Comparison of ENCODE assay signal across 8 cellular contexts in the genomic region with DNA sequence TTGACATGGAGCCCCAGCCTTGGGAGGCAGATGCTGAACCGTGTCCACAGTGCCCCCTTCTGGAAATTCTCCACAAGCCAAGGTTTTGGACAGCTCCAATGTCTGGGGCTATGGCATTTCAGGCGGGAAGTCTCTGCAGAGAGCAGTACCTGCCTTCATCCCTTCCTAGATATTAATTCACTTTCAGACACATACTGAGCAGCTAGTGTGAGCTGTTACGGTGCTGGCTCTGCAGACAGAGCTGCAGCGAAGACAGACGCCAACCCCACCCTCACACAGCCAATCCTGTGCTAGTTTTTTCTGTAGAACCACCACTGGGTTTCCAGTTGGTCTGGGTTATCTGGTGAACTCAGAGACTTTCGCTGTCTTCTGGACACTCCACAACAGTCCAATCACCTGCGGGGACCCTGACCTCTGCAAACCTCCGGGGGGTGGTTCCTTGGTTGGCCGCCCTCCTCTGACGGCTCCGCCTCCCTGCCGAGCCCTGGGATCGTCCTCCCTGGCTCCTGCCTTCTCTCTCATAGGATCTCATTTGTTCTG. TPM values are rescaled to one million over a fixed set of nuclear protein-coding genes. Genes with fewer than 3 reads are reported as not detected.
DNase-seq lines count a peak whose midpoint lies in the region; ATAC-seq and TF ChIP-seq lines count a peak whose summit lies in the region.

No MANE protein-coding gene starts in this region.

- intact Hi-C loops in Right ventricle myocardium inferior (cut with DNase I) (no loop called here), cardiac septum (cut with DNase I) (no loop called here)

- DNase-seq in Right ventricle myocardium inferior (ENCODE audit: missing footprints) = peak; percentile 67
- DNase-seq in cardiac septum (ENCODE audit: low spot score) = no peak
- peak; percentile 65 for DNase-seq in NCI-H345 (lab: John Stamatoyannopoulos, UW)
- DNase-seq in activated CD4-positive, alpha-beta T cell treated with anti-CD3 and anti-CD28 coated beads for 1 hour = peak; percentile 54
- DNase-seq in choroid plexus epithelial cell (ENCODE audit: low read depth) = peak; percentile 74
- DNase-seq in left kidney (ENCODE audit: low read depth, low spot score) = peak; percentile 92
- DNase-seq in stimulated activated CD4-positive, alpha-beta T cell treated with anti-CD3 and anti-CD28 coated beads, TNF-alpha, amount 100 ng/mL, for 24 hours (ENCODE audit: low read depth in 3 of 3) = peak; percentile 33 to 67 (median 56)

- ATAC-seq in Right ventricle myocardium inferior (peak; percentile 68), HG03108 (IDR thresholded peaks at IDR 0.05; ENCODE audit: unreplicated experiment) (no peak)

- no peak overlapping the region for H3K4me3 ChIP-seq in choroid plexus epithelial cell (ENCODE audit: low read depth, low read length)

- peak; percentile 90 for TF ChIP-seq CTCF in choroid plexus epithelial cell (conservative IDR thresholded peaks at IDR 0.05; ENCODE audit: low read depth, low read length)

RNA-seq across cellular contexts. Expression of gene LMF2, which starts 9.1 kb away (rescaled TPM):
- total RNA-seq in Right ventricle myocardium inferior = 24.9 TPM
- 28.7 TPM for total RNA-seq in cardiac septum

RNA-seq across cellular contexts. Expression of gene NCAPH2, which starts 9.6 kb away (rescaled TPM):
- total RNA-seq in Right ventricle myocardium inferior (26.7 TPM), cardiac septum (25.1 TPM)

RNA-seq across cellular contexts. Expression of gene MIOX, which starts 11.7 kb away (rescaled TPM):
- total RNA-seq in Right ventricle myocardium inferior (not detected), cardiac septum (not detected)

RNA-seq across cellular contexts. Expression of gene ADM2, which starts 17.0 kb away (rescaled TPM):
- total RNA-seq in Right ventricle myocardium inferior = not detected
- 0.13 TPM for total RNA-seq in cardiac septum

RNA-seq across cellular contexts. Expression of gene SBF1, which starts 23.6 kb away (rescaled TPM):
- 47.7 TPM for total RNA-seq in Right ventricle myocardium inferior
- total RNA-seq in cardiac septum = 63.5 TPM
